ENCODE assay signal across 8 cellular contexts in the genomic region with DNA sequence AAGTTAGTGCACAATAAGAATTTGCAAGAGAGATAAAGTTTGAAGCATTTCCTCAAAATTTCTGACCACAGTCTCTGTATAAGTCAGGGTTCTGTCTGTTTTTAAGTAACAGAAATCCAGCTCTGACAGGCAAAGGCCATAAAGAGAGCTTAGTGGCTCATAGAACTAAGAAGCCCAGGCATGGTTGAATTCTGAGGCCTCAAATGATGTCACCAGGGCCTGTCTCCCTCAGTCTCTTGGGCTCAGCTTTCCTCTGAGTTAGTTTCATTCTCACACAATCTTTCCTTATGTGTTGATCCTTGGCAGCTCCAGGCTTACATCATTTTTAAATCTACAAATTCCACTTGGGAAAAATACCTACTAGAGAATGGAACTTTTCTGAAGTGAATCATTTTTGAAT.
DNase-seq lines count a peak whose midpoint lies in the region; ATAC-seq lines count a peak whose summit lies in the region.

No MANE protein-coding gene starts in this region.

- peaks cover 6% of the 10 kb centered on the region for H3K9me3 Mint-ChIP-seq in T-helper 2 cell treated with Interferon-gamma antibody and Interleukin-4, amounts not matched to agents 5 μg/mL and 100 μg/mL, for 36 hours

- peaks cover 2% of the 10 kb centered on the region for H3K36me3 Mint-ChIP-seq in T-helper 2 cell treated with Interferon-gamma antibody and Interleukin-4, amounts not matched to agents 5 μg/mL and 100 μg/mL, for 36 hours (ENCODE audit: low read depth)

- peak overlapping the region; percentile 17 for H3K27ac Mint-ChIP-seq in T-helper 2 cell treated with Interferon-gamma antibody and Interleukin-4, amounts not matched to agents 5 μg/mL and 100 μg/mL, for 36 hours

- intact Hi-C loops in sciatic nerve (cut with DNase I), result no loop called here

- H3K4me1 Mint-ChIP-seq in T-helper 2 cell treated with Interferon-gamma antibody and Interleukin-4, amounts not matched to agents 5 μg/mL and 100 μg/mL, for 36 hours (ENCODE audit: low read depth), result peaks cover 34% of the 10 kb centered on the region

- H3K27me3 Mint-ChIP-seq in T-helper 2 cell treated with Interferon-gamma antibody and Interleukin-4, amounts not matched to agents 5 μg/mL and 100 μg/mL, for 36 hours (ENCODE audit: low read depth), result peaks cover 5% of the 10 kb centered on the region

- peak; percentile 31 for DNase-seq in activated CD4-positive, alpha-beta T cell treated with anti-CD3 and anti-CD28 coated beads for 48 hours
- no peak for DNase-seq in activated CD4-positive, alpha-beta T cell treated with anti-CD3 and anti-CD28 coated beads for 4 hours
- peak; percentile 42 for DNase-seq in T-helper 2 cell treated with Interferon-gamma antibody and Interleukin-4, amounts not matched to agents 5 μg/mL and 100 μg/mL, for 36 hours (ENCODE audit: low spot score)
- DNase-seq in sciatic nerve (ENCODE audit: low spot score) (no peak), germinal center (ENCODE audit: low spot score) (no peak), NCI-H146 treated with DMSO at 0.1 percent for 48 hours (lab: John Stamatoyannopoulos, UW; ENCODE audit: unreplicated experiment) (no peak), NCI-H2196 (lab: John Stamatoyannopoulos, UW; ENCODE audit: unreplicated experiment) (no peak)

- H3K4me3 Mint-ChIP-seq in T-helper 2 cell treated with Interferon-gamma antibody and Interleukin-4, amounts not matched to agents 5 μg/mL and 100 μg/mL, for 36 hours, result peak overlapping the region; percentile 72

- ATAC-seq in HG02642 (IDR thresholded peaks at IDR 0.05; ENCODE audit: poor library complexity, unreplicated experiment) (peak; percentile 55), sciatic nerve (peak; percentile 84)

Comparison
In these comparisons a context has a peak if more than half of its experiments do, and no peak if none do; other contexts are left out.
1. DNase-seq: peak in activated CD4-positive, alpha-beta T cell treated with anti-CD3 and anti-CD28 coated beads for 48 hours (single experiment) and T-helper 2 cell treated with Interferon-gamma antibody and Interleukin-4, amounts not matched to agents 5 μg/mL and 100 μg/mL, for 36 hours (single experiment); none in activated CD4-positive, alpha-beta T cell treated with anti-CD3 and anti-CD28 coated beads for 4 hours (0 of 2), sciatic nerve (single experiment), germinal center (single experiment), NCI-H146 treated with DMSO at 0.1 percent for 48 hours (single experiment) and NCI-H2196 (single experiment).